Comparison of ENCODE assay signal across 13 cellular contexts in the genomic region with DNA sequence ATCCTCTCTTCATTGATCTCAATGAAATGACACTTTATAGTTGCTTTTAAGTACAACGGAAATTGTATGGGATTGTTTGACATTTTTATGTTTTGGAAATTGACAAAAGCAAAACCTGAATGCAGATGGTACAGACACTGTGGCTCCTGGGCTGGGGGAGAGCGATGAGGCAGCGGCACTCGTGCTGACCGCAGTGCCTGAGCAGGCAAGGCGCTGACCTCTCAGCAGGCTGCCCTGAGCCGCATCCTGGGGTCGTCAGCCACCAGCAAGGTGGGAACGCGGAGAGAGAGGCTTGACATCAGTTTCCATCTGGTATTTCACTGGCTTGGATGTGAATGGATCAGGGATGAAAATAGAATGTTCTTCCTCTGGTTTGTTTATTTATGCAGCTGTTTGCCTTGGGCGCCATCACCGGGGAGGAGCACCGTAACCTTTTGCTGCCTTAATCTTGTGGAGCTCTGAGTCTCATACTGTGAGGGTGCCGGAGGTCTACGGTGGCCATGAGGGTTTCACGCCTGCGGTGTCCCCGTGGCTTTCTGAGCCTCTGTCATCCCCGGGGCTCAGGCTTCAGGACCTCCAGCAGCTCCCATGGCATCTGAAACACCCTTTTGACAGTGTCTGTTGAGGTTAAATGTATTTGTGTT.
A peak's percentile ranks its signal among the peaks of the same experiment; 100 is the strongest.
DNase-seq lines count a peak whose midpoint lies in the region; ATAC-seq and TF ChIP-seq lines count a peak whose summit lies in the region.
"Had no signal": no experiment of that assay in that cellular context is flagged by ENCODE, and none has a peak within 500 bp of the region (broad histone marks: within the 10 kb centered on the region; RNA-seq: fewer than 3 reads in every experiment).

No MANE protein-coding gene starts in this region.

- H4K8ac ChIP-seq in neuronal stem cell (ENCODE audit: low read depth, low read length): no peak overlapping the region

- H2AFZ ChIP-seq in neuronal stem cell (ENCODE audit: low read length): no peak overlapping the region
- H2AFZ ChIP-seq: GM23248 had no signal

- H3K27me3 Mint-ChIP-seq in activated naive CD8-positive, alpha-beta T cell treated with anti-CD3 and anti-CD28 coated beads for 36 hours: no peaks in the 10 kb centered on the region
- H3K27me3 Mint-ChIP-seq: CD4-positive, alpha-beta memory T cell had no signal

- no peak overlapping the region for H4K91ac ChIP-seq in neuronal stem cell (ENCODE audit: low read depth, low read length, poor library complexity)

- no peak overlapping the region for H3K4me2 ChIP-seq in neuronal stem cell (ENCODE audit: insufficient read depth, low read length, poor library complexity, severe bottlenecking)
- H3K4me2 ChIP-seq: A549 had no signal

- no peak overlapping the region for H3K4me3 ChIP-seq in SJCRH30
- no peak overlapping the region for H3K4me3 ChIP-seq in choroid plexus epithelial cell (ENCODE audit: low read depth, low read length)
- no peak overlapping the region for H3K4me3 ChIP-seq in neuronal stem cell (ENCODE audit: low read length in 2 of 2)
- H3K4me3 ChIP-seq in heart right ventricle: no peak overlapping the region
- H3K4me3 ChIP-seq in MG63: no peak overlapping the region
- H3K4me3 ChIP-seq: A549, GM23248 had no signal

- peaks cover 4% of the 10 kb centered on the region for H3K36me3 Mint-ChIP-seq in activated naive CD8-positive, alpha-beta T cell treated with anti-CD3 and anti-CD28 coated beads for 36 hours
- H3K36me3 Mint-ChIP-seq: CD4-positive, alpha-beta memory T cell had no signal

- H2BK120ac ChIP-seq in neuronal stem cell (ENCODE audit: low read depth, low read length): no peak overlapping the region

- no peak overlapping the region for H2AK5ac ChIP-seq in neuronal stem cell (ENCODE audit: low read depth, low read length)

- no peak overlapping the region for H2BK12ac ChIP-seq in neuronal stem cell (ENCODE audit: low read length)

- H2BK5ac ChIP-seq in neuronal stem cell (ENCODE audit: low read length): no peak overlapping the region

- intact Hi-C loops in heart right ventricle (cut with DNase I): no loop called here

- H3K23ac ChIP-seq in neuronal stem cell (ENCODE audit: low read depth, low read length, poor library complexity): peak overlapping the region; percentile 5

- peak overlapping the region; percentile 3 for H3K14ac ChIP-seq in neuronal stem cell (ENCODE audit: low read length)

- H3K36me3 ChIP-seq in SJCRH30 (no peaks in the 10 kb centered on the region), neuronal stem cell (replicated peaks in 1 of 2; ENCODE audit: control insufficient read depth in 2 of 2, insufficient read depth in 2 of 2, low read length in 2 of 2) (no peaks in the 10 kb centered on the region), heart right ventricle (no peaks in the 10 kb centered on the region), MG63 (no peaks in the 10 kb centered on the region)
- H3K36me3 ChIP-seq: BE2C had no signal

- H3K18ac ChIP-seq in neuronal stem cell (ENCODE audit: low read length): peak overlapping the region; percentile 20

- no peak overlapping the region for H3K4me3 Mint-ChIP-seq in activated naive CD8-positive, alpha-beta T cell treated with anti-CD3 and anti-CD28 coated beads for 36 hours
- H3K4me3 Mint-ChIP-seq: CD4-positive, alpha-beta memory T cell had no signal

- H3K4ac ChIP-seq in neuronal stem cell (ENCODE audit: low read length): no peak overlapping the region

- H3K27ac ChIP-seq in SJCRH30 (peak overlapping the region; percentile 22; the same call in 1 of the 2 replicates), neuronal stem cell (replicated peaks; ENCODE audit: low read length) (no peak overlapping the region), heart right ventricle (no peak overlapping the region)
- H3K27ac ChIP-seq: A549, C4-2B, GM23248 had no signal

- H3K4me1 ChIP-seq in SJCRH30 (peaks cover 12% of the 10 kb centered on the region), neuronal stem cell (ENCODE audit: control insufficient read depth in 2 of 2, insufficient read depth in 1 of 2, low read depth in 1 of 2, low read length in 2 of 2) (no peaks in the 10 kb centered on the region), heart right ventricle (no peaks in the 10 kb centered on the region)
- H3K4me1 ChIP-seq: A549, BE2C had no signal

- ATAC-seq in heart right ventricle: no peak
- ATAC-seq: A549, HepG2 had no signal

- H3K9me3 Mint-ChIP-seq in activated naive CD8-positive, alpha-beta T cell treated with anti-CD3 and anti-CD28 coated beads for 36 hours: no peaks in the 10 kb centered on the region

- H3K27me3 ChIP-seq in SJCRH30 (no peaks in the 10 kb centered on the region), neuronal stem cell (ENCODE audit: control insufficient read depth in 3 of 3, insufficient read depth in 3 of 3, low read depth in 1 of 3, low read length in 3 of 3) (no peaks in the 10 kb centered on the region), heart right ventricle (peaks cover 0 to 13% (median 0%) of the 10 kb centered on the region in 7 donors), MG63 (no peaks in the 10 kb centered on the region)
- H3K27me3 ChIP-seq: BE2C had no signal

- DNase-seq in SJCRH30 (peak; percentile 83 to 89), choroid plexus epithelial cell (ENCODE audit: low read depth) (peak; percentile 38), neuronal stem cell (ENCODE audit: low spot score) (no peak), heart right ventricle (no peak), MG63 (no peak)
- DNase-seq in activated naive CD8-positive, alpha-beta T cell treated with anti-CD3 and anti-CD28 coated beads for 36 hours: no peak
- DNase-seq: BE2C; CD4-positive, alpha-beta memory T cell; DMS79; GM23248 had no signal

- no peak overlapping the region for H2BK15ac ChIP-seq in neuronal stem cell (ENCODE audit: low read length)

- H3K27ac Mint-ChIP-seq in activated naive CD8-positive, alpha-beta T cell treated with anti-CD3 and anti-CD28 coated beads for 36 hours: no peak overlapping the region
- H3K27ac Mint-ChIP-seq: CD4-positive, alpha-beta memory T cell had no signal

- H3K79me1 ChIP-seq in neuronal stem cell (ENCODE audit: low read depth, low read length): no peaks in the 10 kb centered on the region

- H3K9me3 ChIP-seq in SJCRH30 (replicated peaks) (no peaks in the 10 kb centered on the region), neuronal stem cell (replicated peaks in 1 of 2; ENCODE audit: control insufficient read depth in 2 of 2, insufficient read depth in 1 of 2, low read depth in 1 of 2, low read length in 2 of 2) (no peaks in the 10 kb centered on the region), heart right ventricle (no peaks in the 10 kb centered on the region), MG63 (no peaks in the 10 kb centered on the region)
- H3K9me3 ChIP-seq: A549, BE2C had no signal

- TF ChIP-seq CTCF in choroid plexus epithelial cell (conservative IDR thresholded peaks at IDR 0.05; ENCODE audit: low read depth, low read length) (no peak), heart right ventricle (IDR thresholded peaks at IDR 0.05) (no peak)

- no peaks in the 10 kb centered on the region for H3K4me1 Mint-ChIP-seq in activated naive CD8-positive, alpha-beta T cell treated with anti-CD3 and anti-CD28 coated beads for 36 hours

- no CpG with 5 or more reads among the region's 19 CpGs for WGBS in neuronal stem cell (ENCODE audit: extremely low coverage in 2 of 2, insufficient read length in 2 of 2, insufficient replicate concordance in 1 of 2), 2 donors
- 61 to 65% methylated on average over 19 of the region's 19 CpGs for WGBS in heart right ventricle, 2 donors

- H3K9ac ChIP-seq in neuronal stem cell (ENCODE audit: low read depth, low read length, poor library complexity): no peak overlapping the region
- H3K9ac ChIP-seq: GM23248 had no signal

Comparison
In these comparisons a context has a peak if more than half of its experiments do, and no peak if none do; other contexts are left out.
1. DNase-seq: peak in SJCRH30 (2 of 2) and choroid plexus epithelial cell (single experiment); none in neuronal stem cell (single experiment), activated naive CD8-positive, alpha-beta T cell treated with anti-CD3 and anti-CD28 coated beads for 36 hours (single experiment), heart right ventricle (0 of 2) and MG63 (single experiment).